ENCODE assay signal across 8 cellular contexts in genomic region chr11:36376888-36377758, GRCh38.
DNase-seq lines count a peak whose midpoint lies in the region; ATAC-seq, FAIRE-seq and TF ChIP-seq lines count a peak whose summit lies in the region.
"Had no signal": no experiment of that assay in that cellular context is flagged by ENCODE, and none has a peak within 500 bp of the region (broad histone marks: within the 10 kb centered on the region; RNA-seq: fewer than 3 reads in every experiment).

No MANE protein-coding gene starts in this region.

- DNase-seq in GM12892 (ENCODE audit: insufficient read length): peak; percentile 36
- DNase-seq in T1000 (lab: John Stamatoyannopoulos, UW): peak; percentile 29
- DNase-seq in caudate nucleus (lab: John Stamatoyannopoulos, UW): peak in 34 of 61 donors; percentile 16 to 59 (median 40)
- peak; percentile 59 for DNase-seq in stimulated activated CD4-positive, alpha-beta T cell treated with anti-CD3 and anti-CD28 coated beads, Interleukin-1b, Interleukin-23, amount 100 ng/mL, for 48 hours
- no peak for DNase-seq in middle frontal gyrus (ENCODE audit: extremely low spot score, low spot score)

- no peak for TF ChIP-seq POLR2A in GM12892 (IDR thresholded peaks at IDR 0.05; ENCODE audit: low read depth, low read length)

- H3K27ac ChIP-seq in caudate nucleus (ENCODE audit: low read depth, low read length) (peak overlapping the region; percentile 22), layer of hippocampus (ENCODE audit: low read depth, low read length) (peak overlapping the region; percentile 33)

- no peaks in the 10 kb centered on the region for H3K27me3 ChIP-seq in layer of hippocampus (ENCODE audit: control insufficient read depth, insufficient read depth, low read length)

- peak; percentile 41 for ATAC-seq in HG03520 (IDR thresholded peaks at IDR 0.05; ENCODE audit: unreplicated experiment)

- FAIRE-seq in GM12892 (lab: Jason Lieb, UNC): peak; percentile 80
- FAIRE-seq: endometrium had no signal
